In the genomic region with DNA sequence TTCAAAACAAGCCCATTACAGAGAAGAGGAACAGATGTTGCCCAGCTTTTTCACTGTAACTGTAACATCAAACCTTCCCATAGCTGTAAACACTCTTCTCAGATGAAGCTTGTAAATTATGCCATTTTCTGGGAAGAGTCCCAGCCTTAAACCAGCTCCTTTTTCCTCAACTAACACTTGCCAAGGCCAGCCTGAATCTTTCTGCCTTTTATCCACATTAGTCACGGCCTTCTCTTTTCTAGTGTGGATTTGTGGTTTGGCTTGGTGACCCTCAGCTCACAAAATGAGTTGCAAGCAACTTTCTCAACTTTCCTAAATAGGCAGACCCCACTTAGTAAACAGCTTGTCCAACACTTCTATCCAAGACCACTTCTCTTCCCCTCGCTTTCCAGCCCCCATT, we compare ENCODE assay signal across 10 cellular contexts.
A peak's percentile ranks its signal among the peaks of the same experiment; 100 is the strongest.
DNase-seq lines count a peak whose midpoint lies in the region; TF ChIP-seq lines count a peak whose summit lies in the region.
"Had no signal": no experiment of that assay in that cellular context is flagged by ENCODE, and none has a peak within 500 bp of the region (broad histone marks: within the 10 kb centered on the region; RNA-seq: fewer than 3 reads in every experiment).

No MANE protein-coding gene starts in this region.

- intact Hi-C loops in Calu3 (cut with micrococcal nuclease; ENCODE audit: unreplicated experiment), result loop anchor here (5.0 to 10.0 kb wide), 4 partner anchors 59 to 191 kb away; no protein-coding TSS in a partner anchor
- intact Hi-C loops in esophagus muscularis mucosa (cut with DNase I), result no loop called here
- intact Hi-C loops in ovary (cut with DNase I), result loop anchor here in 1 of 4 donors (10.0 kb wide), 1 partner anchor 91 kb away; a partner anchor contains a TSS

- in situ Hi-C loops in HAP-1 (cut with MboI; ENCODE audit: low sequenced_read_pairs), result no loop called here

- no peak for TF ChIP-seq EP300 in esophagus muscularis mucosa (IDR thresholded peaks at IDR 0.05)
- no peak for TF ChIP-seq EP300 in ovary (IDR thresholded peaks at IDR 0.05)

- H3K27me3 ChIP-seq in esophagus muscularis mucosa (no peaks in the 10 kb centered on the region), ovary (no peaks in the 10 kb centered on the region), H7 (ENCODE audit: control insufficient read depth, insufficient read depth, low read length) (no peaks in the 10 kb centered on the region), HAP-1 (ENCODE audit: low read depth) (no peaks in the 10 kb centered on the region)
- H3K27me3 ChIP-seq: body of pancreas had no signal

- TF ChIP-seq CTCF in Calu3 (IDR thresholded peaks at IDR 0.05; ENCODE audit: unreplicated experiment) (no peak), esophagus muscularis mucosa (IDR thresholded peaks at IDR 0.05) (no peak), ovary (IDR thresholded peaks at IDR 0.05) (no peak)

- CTCF ChIA-PET in Calu3 (lab: Charles Lee), result interaction anchor here (0.6 to 0.7 kb wide), 3 partner anchors 18 to 58 kb away, joined by 3 to 5 read pairs (median 3); no protein-coding TSS in a partner anchor

- TF ChIP-seq POLR2A in esophagus muscularis mucosa (IDR thresholded peaks at IDR 0.05; ENCODE audit: low read depth) (no peak), ovary (IDR thresholded peaks at IDR 0.05) (no peak)

- peaks cover 4% of the 10 kb centered on the region for H3K9me3 Mint-ChIP-seq in Calu3 (ENCODE audit: low read depth, unreplicated experiment)
- H3K9me3 Mint-ChIP-seq: T-cell had no signal

- H3K27ac Mint-ChIP-seq in Calu3 (ENCODE audit: unreplicated experiment), result peak overlapping the region; percentile 39
- H3K27ac Mint-ChIP-seq: T-cell had no signal

- no peaks in the 10 kb centered on the region for H3K27me3 Mint-ChIP-seq in Calu3 (ENCODE audit: unreplicated experiment)
- H3K27me3 Mint-ChIP-seq: T-cell had no signal

- H3K4me3 ChIP-seq in esophagus muscularis mucosa (no peak overlapping the region), ovary (no peak overlapping the region), H7 (ENCODE audit: insufficient read depth, low read depth, low read length) (no peak overlapping the region), HAP-1 (no peak overlapping the region)
- H3K4me3 ChIP-seq: body of pancreas had no signal

- DNase-seq in Calu3 (no peak), NCI-H69 (lab: John Stamatoyannopoulos, UW) (peak; percentile 28), esophagus muscularis mucosa (ENCODE audit: extremely low spot score) (no peak), ovary (peak in 3 of 5 donors; percentile 38 to 58 (median 47)), H7 (no peak), middle frontal gyrus (ENCODE audit: extremely low spot score, low spot score) (no peak), NCI-H774 (lab: John Stamatoyannopoulos, UW) (no peak), HAP-1 (ENCODE audit: low spot score in 2 of 2) (no peak)
- DNase-seq: T-cell had no signal

- peaks cover 15% of the 10 kb centered on the region for H3K36me3 Mint-ChIP-seq in Calu3 (ENCODE audit: insufficient read depth, unreplicated experiment)
- H3K36me3 Mint-ChIP-seq: T-cell had no signal

- H3K27ac ChIP-seq in esophagus muscularis mucosa (replicated peaks in 1 of 4) (peak overlapping the region; percentile 56 to 72 (median 64)), ovary (peak overlapping the region; percentile 17 to 92)
- H3K27ac ChIP-seq: body of pancreas had no signal

- H3K4me3 Mint-ChIP-seq in Calu3 (ENCODE audit: low read depth, unreplicated experiment), result no peak overlapping the region
- H3K4me3 Mint-ChIP-seq: T-cell had no signal

- H3K4me1 Mint-ChIP-seq in Calu3 (ENCODE audit: low read depth, unreplicated experiment), result peaks cover 50% of the 10 kb centered on the region

- no peaks in the 10 kb centered on the region for H3K36me3 ChIP-seq in esophagus muscularis mucosa
- H3K36me3 ChIP-seq in ovary, result no peaks in the 10 kb centered on the region
- peaks cover 1% of the 10 kb centered on the region; the same call in 1 of the 2 replicates for H3K36me3 ChIP-seq in H7 (replicated peaks; ENCODE audit: control insufficient read depth, insufficient read depth, low read length)
- no peaks in the 10 kb centered on the region; the same call in 1 of the 2 replicates for H3K36me3 ChIP-seq in HAP-1 (replicated peaks)

- peaks cover 36 to 63% (median 50%) of the 10 kb centered on the region in 4 donors for H3K4me1 ChIP-seq in esophagus muscularis mucosa
- peaks cover 24% of the 10 kb centered on the region for H3K4me1 ChIP-seq in ovary (ENCODE audit: insufficient read depth)
- no peaks in the 10 kb centered on the region for H3K4me1 ChIP-seq in HAP-1

- H3K9me3 ChIP-seq in esophagus muscularis mucosa (no peaks in the 10 kb centered on the region), ovary (no peaks in the 10 kb centered on the region), HAP-1 (no peaks in the 10 kb centered on the region)
- H3K9me3 ChIP-seq: body of pancreas had no signal

- no TSS peak for BruUV-seq in Calu3 (replicated peaks; lab: Mats Ljungman, UMichigan)

- 54% methylated on average over 2 of the region's 2 CpGs for WGBS in esophagus muscularis mucosa
- WGBS in ovary, 3 donors, result 18 to 20% (median 19%) methylated on average over 2 of the region's 2 CpGs

Comparison
In these comparisons a context has a peak if more than half of its experiments do, and no peak if none do; other contexts are left out.
1. DNase-seq: peak in NCI-H69 (single experiment) and ovary (3 of 5); none in Calu3 (single experiment), esophagus muscularis mucosa (single experiment), H7 (single experiment), middle frontal gyrus (single experiment), NCI-H774 (single experiment) and HAP-1 (0 of 2).